8 cellular contexts compared by ENCODE assay signal in the genomic region with DNA sequence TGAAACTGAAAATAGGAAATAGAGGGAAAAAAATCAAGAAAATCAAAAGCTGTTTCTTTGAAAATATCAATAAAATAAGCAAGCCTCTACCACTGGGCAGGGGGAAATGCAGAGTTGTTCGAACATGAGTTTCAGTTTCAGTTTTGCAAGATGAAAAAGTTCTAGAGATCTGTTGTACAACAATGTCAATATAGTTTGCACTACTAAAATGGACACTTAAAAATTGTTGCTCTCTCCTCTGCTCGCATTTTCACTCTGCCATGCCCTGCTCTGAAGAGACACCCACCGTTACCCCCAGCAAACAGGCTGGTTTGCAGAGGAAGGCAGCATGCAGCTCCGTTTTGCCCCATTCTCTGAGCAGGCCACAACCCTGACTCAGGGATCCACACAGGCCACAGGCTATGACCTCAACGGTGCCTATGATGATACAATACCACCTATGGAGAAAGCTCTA.
DNase-seq lines count a peak whose midpoint lies in the region; ATAC-seq, FAIRE-seq and TF ChIP-seq lines count a peak whose summit lies in the region.

No MANE protein-coding gene starts in this region.

- no peaks in the 10 kb centered on the region for H3K27me3 Mint-ChIP-seq in activated naive CD4-positive, alpha-beta T cell treated with anti-CD3 and anti-CD28 coated beads for 36 hours (ENCODE audit: low read depth)

- DNase-seq in CD1c-positive myeloid dendritic cell (ENCODE audit: extremely low spot score) (peak; percentile 22), RCC 7860 (ENCODE audit: low spot score) (peak; percentile 70), pancreas (no peak), aorta (no peak), RWPE1 (ENCODE audit: low spot score) (no peak)
- DNase-seq in activated naive CD4-positive, alpha-beta T cell treated with anti-CD3 and anti-CD28 coated beads for 36 hours = peak; percentile 60

- ATAC-seq in pancreas (peak in 3 of 4 donors; percentile 41 to 77 (median 64)), aorta (ENCODE audit: low FRiP score) (no peak), HG02610 (IDR thresholded peaks at IDR 0.05; ENCODE audit: unreplicated experiment) (no peak), HG03280 (IDR thresholded peaks at IDR 0.05; ENCODE audit: unreplicated experiment) (no peak)

- H3K36me3 ChIP-seq in pancreas (no peaks in the 10 kb centered on the region), aorta (ENCODE audit: control insufficient read depth in 1 of 2, insufficient read depth in 2 of 2, low read length in 1 of 2) (peaks cover 0 to 4% of the 10 kb centered on the region in 2 donors)

- intact Hi-C loops in activated naive CD4-positive, alpha-beta T cell treated with anti-CD3 and anti-CD28 coated beads for 36 hours (cut with micrococcal nuclease) = no loop called here
- intact Hi-C loops in pancreas (cut with DNase I) (no loop called here), aorta (cut with DNase I) (no loop called here)

- CTCF ChIA-PET in activated naive CD4-positive, alpha-beta T cell treated with anti-CD3 and anti-CD28 coated beads for 36 hours (lab: Charles Lee) = interaction anchor here (0.6 kb wide), 1 partner anchor 24 kb away, joined by 3 read pairs; no protein-coding TSS in a partner anchor
- CTCF ChIA-PET in RWPE1 (lab: Yijun Ruan, JAX) = interaction anchor here (0.7 kb wide), 1 partner anchor 328 kb away, joined by 7 read pairs; no protein-coding TSS in a partner anchor

- H3K4me3 ChIP-seq in pancreas (no peak overlapping the region), aorta (ENCODE audit: low read length in 2 of 2) (no peak overlapping the region)

- H3K27ac ChIP-seq in pancreas (no peak overlapping the region), aorta (ENCODE audit: low read depth in 1 of 2, low read length in 2 of 2) (no peak overlapping the region), RWPE1 (no peak overlapping the region)

- H3K36me3 Mint-ChIP-seq in activated naive CD4-positive, alpha-beta T cell treated with anti-CD3 and anti-CD28 coated beads for 36 hours (ENCODE audit: low read depth) = peaks cover 40% of the 10 kb centered on the region

- TF ChIP-seq CTCF in pancreas (IDR thresholded peaks at IDR 0.05) (no peak), RWPE1 (conservative IDR thresholded peaks at IDR 0.05; ENCODE audit: low read depth) (no peak)

- H3K27me3 ChIP-seq in pancreas (no peaks in the 10 kb centered on the region), aorta (ENCODE audit: control insufficient read depth in 1 of 2, insufficient read depth in 2 of 2, low read length in 1 of 2) (no peaks in the 10 kb centered on the region)

- peaks cover 46% of the 10 kb centered on the region for H3K4me1 Mint-ChIP-seq in activated naive CD4-positive, alpha-beta T cell treated with anti-CD3 and anti-CD28 coated beads for 36 hours (ENCODE audit: low read depth)

- peak overlapping the region; percentile 44 for H3K27ac Mint-ChIP-seq in activated naive CD4-positive, alpha-beta T cell treated with anti-CD3 and anti-CD28 coated beads for 36 hours

- H3K9me3 ChIP-seq in pancreas (no peaks in the 10 kb centered on the region), aorta (ENCODE audit: control insufficient read depth, low read length) (no peaks in the 10 kb centered on the region)

- no peaks in the 10 kb centered on the region for H3K4me1 ChIP-seq in pancreas
- H3K4me1 ChIP-seq in aorta (ENCODE audit: control insufficient read depth in 1 of 2, insufficient read depth in 2 of 2, low read length in 2 of 2) = peaks cover 0 to 1% of the 10 kb centered on the region in 2 donors

- H3K9me3 Mint-ChIP-seq in activated naive CD4-positive, alpha-beta T cell treated with anti-CD3 and anti-CD28 coated beads for 36 hours = no peaks in the 10 kb centered on the region

- FAIRE-seq in RCC 7860 (lab: Jason Lieb, UNC) = peak; percentile 88
- no peak for FAIRE-seq in pancreas (lab: Jason Lieb, UNC)

- POLR2A ChIA-PET in RWPE1 (lab: Yijun Ruan, JAX; ENCODE audit: low non-redundant PET) = no interaction called here

- WGBS in pancreas, 2 donors = 78 to 87% methylated on average over 5 of the region's 5 CpGs
- 86 to 93% methylated on average over 5 of the region's 5 CpGs for WGBS in aorta, 2 donors

- H3K4me3 Mint-ChIP-seq in activated naive CD4-positive, alpha-beta T cell treated with anti-CD3 and anti-CD28 coated beads for 36 hours = peak overlapping the region; percentile 77

Comparison
In these comparisons a context has a peak if more than half of its experiments do, and no peak if none do; other contexts are left out.
1. DNase-seq: peak in CD1c-positive myeloid dendritic cell (single experiment), RCC 7860 (single experiment) and activated naive CD4-positive, alpha-beta T cell treated with anti-CD3 and anti-CD28 coated beads for 36 hours (single experiment); none in pancreas (0 of 6), aorta (0 of 2) and RWPE1 (single experiment).
2. ATAC-seq: peak in pancreas (3 of 4); none in aorta (single experiment), HG02610 (single experiment) and HG03280 (single experiment).